In the genomic region with DNA sequence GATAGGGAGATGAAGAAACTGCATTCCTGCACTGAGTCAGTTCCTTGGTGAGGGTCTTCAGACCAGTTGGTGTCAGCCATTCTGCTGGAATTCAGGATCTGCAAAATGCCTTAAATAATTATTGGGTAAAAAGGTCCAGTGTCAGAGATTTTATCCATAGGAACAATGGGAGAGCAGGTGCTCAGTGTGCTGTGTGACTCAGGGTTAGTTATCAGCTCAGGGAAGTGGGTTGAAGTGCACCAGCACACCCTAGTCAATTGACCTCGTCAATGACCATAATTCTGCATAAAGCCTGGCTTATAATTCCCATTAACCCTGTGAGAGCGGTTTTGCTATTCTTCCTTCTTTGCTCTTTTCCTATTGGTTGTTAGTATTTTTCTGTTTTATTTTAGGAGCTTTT, we compare ENCODE assay signal across 28 cellular contexts.
"Had no signal": no experiment of that assay in that cellular context is flagged by ENCODE, and none has a peak within 500 bp of the region (broad histone marks: within the 10 kb centered on the region; RNA-seq: fewer than 3 reads in every experiment).

No MANE protein-coding gene starts in this region.

- H3K4me3 ChIP-seq: ascending aorta, breast epithelium, cardiac muscle cell, colonic mucosa had no signal

- DNase-seq: activated B cell treated with CpG ODN at 0.5 μM for 24 hours; activated CD4-positive, alpha-beta T cell treated with anti-CD3 and anti-CD28 coated beads for 48 hours; activated CD4-positive, alpha-beta T cell treated with anti-CD3 and anti-CD28 coated beads, Interleukin-2, amount 50 U/mL, for 1 hour; activated CD4-positive, alpha-beta T cell treated with anti-CD3 and anti-CD28 coated beads, Interleukin-2, amount 50 U/mL, for 48 hours; activated CD8-positive, alpha-beta memory T cell treated with anti-CD3 and anti-CD28 coated beads for 24 hours; activated CD8-positive, alpha-beta T cell treated with anti-CD3 and anti-CD28 coated beads for 36 hours; activated effector memory CD4-positive, alpha-beta T cell treated with Interleukin-2 at 50 U/mL for 16 hours; activated gamma-delta T cell treated with Interleukin-2 at 50 U/mL for 16 hours; activated naive CD4-positive, alpha-beta T cell treated with anti-CD3 and anti-CD28 coated beads, Interleukin-2, amount 50 U/mL, for 16 hours; activated naive CD4-positive, alpha-beta T cell treated with Interleukin-2 at 50 U/mL for 16 hours; activated T-cell treated with anti-CD3 and anti-CD28 coated beads, Interleukin-2, amount 50 U/mL, for 4 hours; central memory CD4-positive, alpha-beta T cell; cerebellar nuclear complex; colonic mucosa; effector CD8-positive, alpha-beta T cell; foreskin fibroblast; head of caudate nucleus; T-helper 1 cell; T-helper 17 cell; T1000; WERI-Rb-1 had no signal

- FAIRE-seq: endothelial cell of umbilical vein had no signal

- H3K9me3 ChIP-seq: ascending aorta, breast epithelium, colonic mucosa had no signal

- H3K27ac ChIP-seq: ascending aorta, breast epithelium, cardiac muscle cell, colonic mucosa, epithelial cell of prostate, WERI-Rb-1 had no signal

- H3K36me3 ChIP-seq: breast epithelium, cardiac muscle cell, colonic mucosa, WERI-Rb-1 had no signal

- ATAC-seq: activated CD4-positive, CD25-positive, alpha-beta regulatory T cell treated with anti-CD3 and anti-CD28 coated beads, Interleukin-2, amount 50 U/mL, for 24 hours; activated CD8-positive, alpha-beta T cell treated with anti-CD3 and anti-CD28 coated beads for 36 hours; activated T-cell treated with anti-CD3 and anti-CD28 coated beads, Interleukin-2, amount 50 U/mL, for 4 hours; activated T-helper 17 cell treated with anti-CD3 and anti-CD28 coated beads, Interleukin-2, amount 50 U/mL, for 72 hours; T-helper 17 cell had no signal

- H3K27me3 ChIP-seq: ascending aorta, breast epithelium, cardiac muscle cell, colonic mucosa had no signal

- H3K4me1 ChIP-seq: ascending aorta, breast epithelium, colonic mucosa had no signal
